ENCODE assay signal across 2 cellular contexts in genomic region chr4:73707269-73707875, GRCh38.
TF ChIP-seq lines count a peak whose summit lies in the region.

No MANE protein-coding gene starts in this region.

TF ChIP-seq in IMR-90, 13 proteins besides CTCF, POLR2A, EP300 and RAD21:
- TF ChIP-seq RCOR1 (IDR thresholded peaks at IDR 0.05; ENCODE audit: insufficient replicate concordance, low read length) (no peak), CHD1 (IDR thresholded peaks at IDR 0.05; ENCODE audit: low read depth, low read length) (no peak), MAZ (IDR thresholded peaks at IDR 0.05; ENCODE audit: borderline replicate concordance, low read depth, low read length) (no peak), FOS (IDR thresholded peaks at IDR 0.05; ENCODE audit: low read depth, low read length) (no peak), MAFK (IDR thresholded peaks at IDR 0.05; ENCODE audit: low read depth, low read length) (no peak), ELK1 (IDR thresholded peaks at IDR 0.05; ENCODE audit: borderline replicate concordance, low read depth, low read length) (no peak), NFE2L2 (IDR thresholded peaks at IDR 0.05; ENCODE audit: low read depth, low read length) (no peak), MXI1 (IDR thresholded peaks at IDR 0.05; ENCODE audit: borderline replicate concordance, low read depth, low read length) (no peak)

TF ChIP-seq in SK-N-SH treated with all-trans-retinoic acid at 6 μM for 48 hours, 23 proteins besides CTCF, POLR2A, EP300 and RAD21:
- TF ChIP-seq ZFP3 (CRISPR knock-in tag; IDR thresholded peaks at IDR 0.05) (no peak), POU6F1 (CRISPR knock-in tag; IDR thresholded peaks at IDR 0.05; ENCODE audit: borderline replicate concordance, low read depth) (no peak)
